ENCODE assay signal across 33 cellular contexts in the genomic region with DNA sequence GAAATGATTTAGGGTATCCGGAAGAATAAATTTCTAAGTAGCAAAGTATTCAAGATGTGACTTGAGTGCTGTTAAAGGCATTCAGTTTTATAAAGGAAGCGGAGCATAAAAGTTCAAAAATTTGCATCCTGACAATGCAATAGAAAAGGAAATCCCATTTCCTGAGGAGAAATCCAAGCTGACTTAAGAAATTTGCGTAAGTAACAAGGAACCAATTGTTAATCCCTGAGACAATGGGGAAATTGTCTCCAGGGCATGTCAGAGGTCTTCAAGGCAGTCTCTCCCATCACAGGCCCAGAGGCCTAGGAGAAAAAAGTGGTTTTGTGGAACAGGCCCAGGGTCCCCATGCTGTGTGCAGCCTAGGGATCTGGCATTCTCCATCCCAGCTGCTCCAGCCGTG.
"Had no signal": no experiment of that assay in that cellular context is flagged by ENCODE, and none has a peak within 500 bp of the region (broad histone marks: within the 10 kb centered on the region; RNA-seq: fewer than 3 reads in every experiment).

No MANE protein-coding gene starts in this region.

- H3K9me3 ChIP-seq: adrenal gland, body of pancreas had no signal

- H3K4me3 Mint-ChIP-seq: activated B cell treated with CpG ODN at 0.5 μM for 24 hours; activated CD4-positive, alpha-beta memory T cell treated with anti-CD3 and anti-CD28 coated beads for 36 hours; activated CD4-positive, alpha-beta T cell treated with anti-CD3 and anti-CD28 coated beads, Interleukin-2, amount 10 ng/mL, durations not matched to agents 24 days and 14 days; activated CD8-positive, alpha-beta memory T cell treated with anti-CD3 and anti-CD28 coated beads, Interleukin-2, amount 10 ng/mL, durations not matched to agents 7 days and 5 days; activated CD8-positive, alpha-beta T cell treated with anti-CD3 and anti-CD28 coated beads for 36 hours; activated naive CD8-positive, alpha-beta T cell treated with anti-CD3 and anti-CD28 coated beads for 36 hours; activated T-cell treated with anti-CD3 and anti-CD28 coated beads, Interleukin-2, amount 50 U/mL, for 24 hours; T-helper 1 cell treated with Interleukin-12 subunit alpha and Interleukin-12 subunit beta and Interleukin-4 antibody, amounts not matched to agents 30 μg/mL and 1 μg/mL, for 36 hours; T-helper 2 cell treated with Interferon-gamma antibody and Interleukin-4, amounts not matched to agents 5 μg/mL and 100 μg/mL, for 36 hours had no signal

- H3K9me3 Mint-ChIP-seq: activated CD4-positive, alpha-beta T cell treated with anti-CD3 and anti-CD28 coated beads, Interleukin-2, amount 10 ng/mL, durations not matched to agents 24 days and 14 days; activated T-helper 2 cell treated with anti-CD3 and anti-CD28 coated beads, Interferon-gamma antibody, Interleukin-2, Interleukin-4, amounts not matched to agents 10 μg/mL and 5 μg/mL and 100 μg/mL, durations not matched to agents 14 hours and 24 hours and 36 hours; T-helper 1 cell treated with Interleukin-12 subunit alpha and Interleukin-12 subunit beta and Interleukin-4 antibody, amounts not matched to agents 30 μg/mL and 1 μg/mL, for 36 hours; T-helper 2 cell treated with Interferon-gamma antibody and Interleukin-4, amounts not matched to agents 5 μg/mL and 100 μg/mL, for 36 hours had no signal

- H3K36me3 ChIP-seq: adrenal gland, brain microvascular endothelial cell, breast epithelium had no signal

- H3K4me1 ChIP-seq: adrenal gland, breast epithelium had no signal

- H3K27me3 Mint-ChIP-seq: activated CD4-positive, alpha-beta T cell treated with anti-CD3 and anti-CD28 coated beads, Interleukin-2, amount 10 ng/mL, durations not matched to agents 24 days and 14 days; activated CD8-positive, alpha-beta memory T cell treated with anti-CD3 and anti-CD28 coated beads, Interleukin-2, amount 10 ng/mL, durations not matched to agents 7 days and 5 days had no signal

- H3K27ac ChIP-seq: adrenal gland, body of pancreas, brain microvascular endothelial cell, breast epithelium, VCaP had no signal

- H3K27me3 ChIP-seq: adrenal gland, body of pancreas, brain microvascular endothelial cell, breast epithelium had no signal

- H3K4me3 ChIP-seq: adrenal gland, body of pancreas, breast epithelium had no signal

- ATAC-seq: activated CD8-positive, alpha-beta memory T cell treated with anti-CD3 and anti-CD28 coated beads, Interleukin-2, amount 10 ng/mL, durations not matched to agents 7 days and 5 days; activated CD8-positive, alpha-beta T cell treated with anti-CD3 and anti-CD28 coated beads for 36 hours; activated naive CD4-positive, alpha-beta T cell treated with anti-CD3 and anti-CD28 coated beads, Interleukin-2, amount 50 U/mL, for 72 hours; body of pancreas had no signal

- H3K4me1 Mint-ChIP-seq: activated B cell treated with CpG ODN at 0.5 μM for 24 hours had no signal

- H3K36me3 Mint-ChIP-seq: activated CD4-positive, alpha-beta memory T cell treated with anti-CD3 and anti-CD28 coated beads for 36 hours; activated CD8-positive, alpha-beta memory T cell treated with anti-CD3 and anti-CD28 coated beads, Interleukin-2, amount 10 ng/mL, durations not matched to agents 7 days and 5 days had no signal

- DNase-seq: activated B cell treated with CpG ODN at 0.5 μM for 24 hours; activated CD4-positive, alpha-beta memory T cell treated with anti-CD3 and anti-CD28 coated beads for 36 hours; activated CD4-positive, alpha-beta T cell treated with anti-CD3 and anti-CD28 coated beads for 4 hours; activated CD4-positive, alpha-beta T cell treated with anti-CD3 and anti-CD28 coated beads, Interleukin-2, amount 10 ng/mL, durations not matched to agents 24 days and 14 days; activated CD4-positive, alpha-beta T cell treated with anti-CD3 and anti-CD28 coated beads, Interleukin-2, amount 50 U/mL, for 1 hour; activated CD4-positive, alpha-beta T cell treated with anti-CD3 and anti-CD28 coated beads, Interleukin-2, amount 50 U/mL, for 4 hours; activated CD4-positive, CD25-positive, alpha-beta regulatory T cell treated with anti-CD3 and anti-CD28 coated beads, Interleukin-2, amount 50 U/mL, for 72 hours; activated CD8-positive, alpha-beta memory T cell treated with anti-CD3 and anti-CD28 coated beads for 24 hours; activated CD8-positive, alpha-beta memory T cell treated with anti-CD3 and anti-CD28 coated beads, Interleukin-2, amount 10 ng/mL, durations not matched to agents 7 days and 5 days; activated CD8-positive, alpha-beta memory T cell treated with anti-CD3 and anti-CD28 coated beads, Interleukin-2, amount 50 U/mL, for 48 hours; activated CD8-positive, alpha-beta T cell treated with anti-CD3 and anti-CD28 coated beads for 36 hours; activated effector memory CD4-positive, alpha-beta T cell treated with Interleukin-2 at 50 U/mL for 16 hours; activated gamma-delta T cell; activated naive CD4-positive, alpha-beta T cell treated with anti-CD3 and anti-CD28 coated beads, Interleukin-2, amount 50 U/mL, for 16 hours; activated naive CD4-positive, alpha-beta T cell treated with Interleukin-2 at 50 U/mL for 16 hours; activated naive CD8-positive, alpha-beta T cell treated with anti-CD3 and anti-CD28 coated beads for 36 hours; activated T-cell treated with anti-CD3 and anti-CD28 coated beads, Interleukin-2, amount 50 U/mL, for 24 hours; activated T-cell treated with anti-CD3 and anti-CD28 coated beads, Interleukin-2, amount 50 U/mL, for 48 hours; adrenal gland; amniotic stem cell; aorta; body of pancreas; brain microvascular endothelial cell; central memory CD4-positive, alpha-beta T cell; T-helper 1 cell; T-helper 2 cell; T-helper 9 cell had no signal

- H3K27ac Mint-ChIP-seq: activated B cell treated with CpG ODN at 0.5 μM for 24 hours; activated CD4-positive, alpha-beta memory T cell treated with anti-CD3 and anti-CD28 coated beads for 36 hours; activated CD4-positive, alpha-beta T cell treated with anti-CD3 and anti-CD28 coated beads, Interleukin-2, amount 10 ng/mL, durations not matched to agents 24 days and 14 days; activated CD8-positive, alpha-beta memory T cell treated with anti-CD3 and anti-CD28 coated beads, Interleukin-2, amount 10 ng/mL, durations not matched to agents 7 days and 5 days; activated CD8-positive, alpha-beta T cell treated with anti-CD3 and anti-CD28 coated beads for 36 hours; activated naive CD4-positive, alpha-beta T cell treated with anti-CD3 and anti-CD28 coated beads, Interleukin-2, amount 50 U/mL, for 72 hours; activated naive CD8-positive, alpha-beta T cell treated with anti-CD3 and anti-CD28 coated beads for 36 hours; activated T-cell treated with anti-CD3 and anti-CD28 coated beads, Interleukin-2, amount 50 U/mL, for 24 hours; activated T-helper 2 cell treated with anti-CD3 and anti-CD28 coated beads, Interferon-gamma antibody, Interleukin-2, Interleukin-4, amounts not matched to agents 10 μg/mL and 5 μg/mL and 100 μg/mL, durations not matched to agents 14 hours and 24 hours and 36 hours; T-helper 1 cell treated with Interleukin-12 subunit alpha and Interleukin-12 subunit beta and Interleukin-4 antibody, amounts not matched to agents 30 μg/mL and 1 μg/mL, for 36 hours; T-helper 2 cell treated with Interferon-gamma antibody and Interleukin-4, amounts not matched to agents 5 μg/mL and 100 μg/mL, for 36 hours had no signal
